In the genomic region with DNA sequence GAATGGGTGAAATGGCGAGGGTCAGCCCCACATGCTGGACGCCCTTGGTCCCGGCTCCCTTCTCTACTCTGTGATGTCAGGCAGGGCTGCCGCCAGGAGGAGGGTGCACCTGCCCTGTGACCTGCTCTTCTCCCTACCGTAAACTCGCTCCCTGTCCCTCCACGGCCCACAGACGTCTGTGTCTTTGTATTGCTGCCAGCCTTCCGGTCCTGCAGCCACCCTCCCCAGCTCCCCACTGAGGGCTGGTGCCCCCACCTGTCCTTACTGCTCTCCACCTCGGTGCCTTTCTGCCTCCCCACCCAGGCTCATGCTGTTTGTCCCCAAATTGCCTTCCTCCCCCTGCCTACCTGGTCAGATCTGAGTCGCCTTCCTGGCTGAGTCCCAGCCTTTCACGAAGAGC, we compare ENCODE assay signal across 25 cellular contexts. TPM values are rescaled to one million over a fixed set of nuclear protein-coding genes. Genes with fewer than 3 reads are reported as not detected.
DNase-seq lines count a peak whose midpoint lies in the region; ATAC-seq and TF ChIP-seq lines count a peak whose summit lies in the region.
"Had no signal": no experiment of that assay in that cellular context is flagged by ENCODE, and none has a peak within 500 bp of the region (broad histone marks: within the 10 kb centered on the region; RNA-seq: fewer than 3 reads in every experiment).

No MANE protein-coding gene starts in this region.

- H3K9me3 ChIP-seq in aorta (ENCODE audit: control insufficient read depth, low read length): peaks cover 3% of the 10 kb centered on the region
- H3K9me3 ChIP-seq: esophagus squamous epithelium, pancreas, testis had no signal

- peaks cover 6% of the 10 kb centered on the region for H3K27me3 Mint-ChIP-seq in activated T-cell treated with anti-CD3 and anti-CD28 coated beads, Interleukin-2, amount 50 U/mL, for 72 hours (ENCODE audit: low read depth)
- H3K27me3 Mint-ChIP-seq in activated naive CD8-positive, alpha-beta T cell treated with anti-CD3 and anti-CD28 coated beads, Interleukin-2, amount 50 U/mL, for 24 hours: peaks cover 2% of the 10 kb centered on the region
- H3K27me3 Mint-ChIP-seq in stimulated activated memory B cell treated with anti-CD40 and anti-IgM and Interleukin-4, amounts not matched to agents 10 μg/mL and 1 μg/mL and 100 μg/mL, for 72 hours: no peaks in the 10 kb centered on the region

- peak; percentile 15 for TF ChIP-seq POLR2A in GM18951 (IDR thresholded peaks at IDR 0.05; ENCODE audit: extremely low read depth, insufficient read depth, insufficient read length)

- H3K4me3 ChIP-seq in aorta (ENCODE audit: low read length in 2 of 2): no peak overlapping the region
- H3K4me3 ChIP-seq: pancreas, testis had no signal

- peak overlapping the region; percentile 79 for H3K27ac Mint-ChIP-seq in activated T-cell treated with anti-CD3 and anti-CD28 coated beads, Interleukin-2, amount 50 U/mL, for 72 hours
- H3K27ac Mint-ChIP-seq in activated naive CD8-positive, alpha-beta T cell treated with anti-CD3 and anti-CD28 coated beads, Interleukin-2, amount 50 U/mL, for 24 hours: peak overlapping the region; percentile 54
- peak overlapping the region; percentile 95 for H3K27ac Mint-ChIP-seq in stimulated activated memory B cell treated with anti-CD40 and anti-IgM and Interleukin-4, amounts not matched to agents 10 μg/mL and 1 μg/mL and 100 μg/mL, for 72 hours

- no peak for DNase-seq in activated T-cell treated with anti-CD3 and anti-CD28 coated beads, Interleukin-2, amount 50 U/mL, for 72 hours
- no peak for DNase-seq in activated T-cell treated with anti-CD3 and anti-CD28 coated beads for 4 hours
- no peak for DNase-seq in activated naive CD8-positive, alpha-beta T cell treated with anti-CD3 and anti-CD28 coated beads, Interleukin-2, amount 50 U/mL, for 24 hours
- no peak for DNase-seq in cerebellar cortex (ENCODE audit: low spot score)
- DNase-seq in aorta: no peak
- DNase-seq: activated effector memory CD4-positive, alpha-beta T cell treated with anti-CD3 and anti-CD28 coated beads, Interleukin-2, amount 50 U/mL, for 16 hours; amniotic stem cell; caudate nucleus; esophagus squamous epithelium; GF-D8; KBM-7; mammary epithelial cell; NCI-H187 treated with DMSO at 0.1 percent for 48 hours; NCI-H345; pancreas; right cardiac atrium; stimulated activated CD4-positive, alpha-beta T cell treated with anti-CD3 and anti-CD28 coated beads, Interleukin-15, amount 100 ng/mL, for 24 hours; testis had no signal

- peaks cover 31% of the 10 kb centered on the region for H3K4me1 Mint-ChIP-seq in activated T-cell treated with anti-CD3 and anti-CD28 coated beads, Interleukin-2, amount 50 U/mL, for 72 hours (ENCODE audit: low read depth)
- peaks cover 67% of the 10 kb centered on the region for H3K4me1 Mint-ChIP-seq in activated naive CD8-positive, alpha-beta T cell treated with anti-CD3 and anti-CD28 coated beads, Interleukin-2, amount 50 U/mL, for 24 hours
- H3K4me1 Mint-ChIP-seq in stimulated activated memory B cell treated with anti-CD40 and anti-IgM and Interleukin-4, amounts not matched to agents 10 μg/mL and 1 μg/mL and 100 μg/mL, for 72 hours: peaks cover 87% of the 10 kb centered on the region

- H3K4me1 ChIP-seq in aorta (ENCODE audit: control insufficient read depth in 1 of 2, insufficient read depth in 2 of 2, low read length in 2 of 2): no peaks in the 10 kb centered on the region
- H3K4me1 ChIP-seq: pancreas had no signal

- no peak overlapping the region for H3K27ac ChIP-seq in aorta (ENCODE audit: low read depth in 1 of 2, low read length in 2 of 2)
- H3K27ac ChIP-seq: pancreas, testis had no signal

- intact Hi-C loops in aorta (cut with DNase I): no loop called here

- H3K27me3 ChIP-seq in aorta (ENCODE audit: control insufficient read depth in 1 of 2, insufficient read depth in 2 of 2, low read length in 1 of 2): no peaks in the 10 kb centered on the region
- H3K27me3 ChIP-seq: pancreas, testis had no signal

- H3K36me3 ChIP-seq in aorta (ENCODE audit: control insufficient read depth in 1 of 2, insufficient read depth in 2 of 2, low read length in 1 of 2): no peaks in the 10 kb centered on the region
- H3K36me3 ChIP-seq: esophagus squamous epithelium, pancreas had no signal

- in situ Hi-C loops in GM18951 (cut with MboI; ENCODE audit: low sequenced_read_pairs, unreplicated experiment): no loop called here

- H3K9me3 Mint-ChIP-seq in activated T-cell treated with anti-CD3 and anti-CD28 coated beads, Interleukin-2, amount 50 U/mL, for 72 hours: peaks cover 0 to 2% of the 10 kb centered on the region in 2 donors
- no peaks in the 10 kb centered on the region for H3K9me3 Mint-ChIP-seq in activated naive CD8-positive, alpha-beta T cell treated with anti-CD3 and anti-CD28 coated beads, Interleukin-2, amount 50 U/mL, for 24 hours
- H3K9me3 Mint-ChIP-seq in stimulated activated memory B cell treated with anti-CD40 and anti-IgM and Interleukin-4, amounts not matched to agents 10 μg/mL and 1 μg/mL and 100 μg/mL, for 72 hours: no peaks in the 10 kb centered on the region

- peaks cover 0 to 7% of the 10 kb centered on the region in 2 donors for H3K36me3 Mint-ChIP-seq in activated T-cell treated with anti-CD3 and anti-CD28 coated beads, Interleukin-2, amount 50 U/mL, for 72 hours (ENCODE audit: insufficient read depth in 2 of 2)
- no peaks in the 10 kb centered on the region for H3K36me3 Mint-ChIP-seq in activated naive CD8-positive, alpha-beta T cell treated with anti-CD3 and anti-CD28 coated beads, Interleukin-2, amount 50 U/mL, for 24 hours (ENCODE audit: low read depth)
- H3K36me3 Mint-ChIP-seq in stimulated activated memory B cell treated with anti-CD40 and anti-IgM and Interleukin-4, amounts not matched to agents 10 μg/mL and 1 μg/mL and 100 μg/mL, for 72 hours: no peaks in the 10 kb centered on the region

- H3K4me3 Mint-ChIP-seq in activated T-cell treated with anti-CD3 and anti-CD28 coated beads, Interleukin-2, amount 50 U/mL, for 72 hours: peak overlapping the region; percentile 51 to 68
- peak overlapping the region; percentile 13 for H3K4me3 Mint-ChIP-seq in activated naive CD8-positive, alpha-beta T cell treated with anti-CD3 and anti-CD28 coated beads, Interleukin-2, amount 50 U/mL, for 24 hours
- H3K4me3 Mint-ChIP-seq in stimulated activated memory B cell treated with anti-CD40 and anti-IgM and Interleukin-4, amounts not matched to agents 10 μg/mL and 1 μg/mL and 100 μg/mL, for 72 hours: peak overlapping the region; percentile 57

- no peak for ATAC-seq in activated T-cell treated with anti-CD3 and anti-CD28 coated beads, Interleukin-2, amount 50 U/mL, for 72 hours (replicated peaks in 1 of 2)
- ATAC-seq in activated naive CD8-positive, alpha-beta T cell treated with anti-CD3 and anti-CD28 coated beads, Interleukin-2, amount 50 U/mL, for 24 hours: no peak
- ATAC-seq in stimulated activated memory B cell treated with anti-CD40 and anti-IgM and Interleukin-4, amounts not matched to agents 10 μg/mL and 1 μg/mL and 100 μg/mL, for 72 hours: no peak
- ATAC-seq in aorta (ENCODE audit: low FRiP score) (no peak), HG03565 (IDR thresholded peaks at IDR 0.05; ENCODE audit: unreplicated experiment) (no peak)
- ATAC-seq: pancreas, right cardiac atrium had no signal

- 80 to 87% methylated on average over 12 of the region's 12 CpGs for WGBS in aorta, 2 donors

RNA-seq across cellular contexts. Expression of gene CCR6, which starts 4.1 kb away (rescaled TPM):
- total RNA-seq in activated T-cell treated with anti-CD3 and anti-CD28 coated beads, Interleukin-2, amount 50 U/mL, for 72 hours: 1 to 10 TPM; 1.2 to 7.8 TPM
- total RNA-seq in aorta: under 1 TPM in 1 of 2 donors, not detected in 1; 0.54 TPM
- not detected for polyA plus RNA-seq in aorta
- total RNA-seq: A673, H1, mammary epithelial cell, myocyte, right cardiac atrium had no signal
- polyA plus RNA-seq: mammary epithelial cell, right cardiac atrium had no signal

RNA-seq across cellular contexts. Expression of gene GPR31, which starts 38.9 kb away (rescaled TPM):
- not detected for total RNA-seq in activated T-cell treated with anti-CD3 and anti-CD28 coated beads, Interleukin-2, amount 50 U/mL, for 72 hours
- not detected for total RNA-seq in aorta
- polyA plus RNA-seq in aorta: not detected
- total RNA-seq: A673; activated CD8-positive, alpha-beta memory T cell treated with anti-CD3 and anti-CD28 coated beads for 36 hours; esophagus squamous epithelium; H1; mammary epithelial cell; myocyte; pancreas; right cardiac atrium had no signal
- polyA plus RNA-seq: H1, mammary epithelial cell, pancreas, right cardiac atrium had no signal
